Comparison of ENCODE assay signal across 9 cellular contexts in the genomic region with DNA sequence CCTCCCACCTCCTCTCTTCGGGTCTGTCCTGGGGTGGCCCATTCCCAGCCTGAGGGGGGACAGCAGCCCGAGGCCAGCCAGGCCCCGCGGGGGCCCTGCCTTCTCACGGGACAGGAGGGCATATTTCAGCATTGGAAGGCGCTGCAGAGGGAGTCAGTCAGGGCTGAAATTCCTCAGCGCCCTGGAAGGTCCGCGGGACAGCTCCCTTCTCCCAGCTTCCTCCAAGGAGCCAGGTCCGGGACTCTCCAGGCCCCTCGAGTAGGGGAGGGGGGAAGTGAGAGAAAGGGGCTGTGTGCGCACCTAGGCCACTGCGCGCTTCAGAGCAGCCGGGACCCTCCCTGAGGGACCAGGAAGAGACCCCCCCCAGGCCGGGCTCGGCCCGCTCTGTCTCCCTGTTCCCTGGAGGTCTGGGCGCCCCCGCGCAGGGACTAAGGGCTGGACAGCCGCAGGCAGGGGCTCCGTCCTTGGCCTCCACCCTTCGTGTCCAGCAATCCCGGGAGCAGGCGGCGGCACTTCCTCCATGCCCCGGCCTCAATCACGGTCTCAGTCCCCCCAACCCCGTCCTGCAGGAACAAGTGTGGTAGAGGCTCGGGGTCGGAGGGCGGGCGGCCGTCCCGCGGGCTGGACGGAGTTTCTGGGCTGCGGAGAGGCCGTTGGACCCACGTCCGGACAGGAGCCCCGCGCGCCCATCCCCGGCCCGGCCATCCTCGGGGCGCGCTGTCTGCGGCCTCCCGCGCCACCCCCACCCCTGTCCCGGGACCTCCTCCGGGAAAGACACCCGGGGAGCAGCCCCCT. TPM values are rescaled to one million over a fixed set of nuclear protein-coding genes. Genes with fewer than 3 reads are reported as not detected.
DNase-seq lines count a peak whose midpoint lies in the region; ATAC-seq and TF ChIP-seq lines count a peak whose summit lies in the region.
"Had no signal": no experiment of that assay in that cellular context is flagged by ENCODE, and none has a peak within 500 bp of the region (broad histone marks: within the 10 kb centered on the region; RNA-seq: fewer than 3 reads in every experiment).

No MANE protein-coding gene starts in this region.

- no peaks in the 10 kb centered on the region for H3K9me3 Mint-ChIP-seq in activated naive CD4-positive, alpha-beta T cell treated with anti-CD3 and anti-CD28 coated beads, Interleukin-2, amount 10 ng/mL, durations not matched to agents 7 days and 5 days
- H3K9me3 Mint-ChIP-seq in endothelial cell (ENCODE audit: unreplicated experiment): no peaks in the 10 kb centered on the region
- H3K9me3 Mint-ChIP-seq in natural killer cell treated with Interleukin-12 subunit alpha and Interleukin-12 subunit beta and Interleukin-15 and Interleukin-18, amount 100 ng/mL, for 72 hours: no peaks in the 10 kb centered on the region
- H3K9me3 Mint-ChIP-seq: CD4-positive, alpha-beta T cell had no signal

- no peak for TF ChIP-seq POLR2A in uterus (IDR thresholded peaks at IDR 0.05)

- peak overlapping the region; percentile 35 to 39 for H3K4me3 ChIP-seq in uterus

- H3K4me3 Mint-ChIP-seq in activated naive CD4-positive, alpha-beta T cell treated with anti-CD3 and anti-CD28 coated beads, Interleukin-2, amount 10 ng/mL, durations not matched to agents 7 days and 5 days: no peak overlapping the region
- no peak overlapping the region for H3K4me3 Mint-ChIP-seq in endothelial cell (ENCODE audit: unreplicated experiment)
- H3K4me3 Mint-ChIP-seq in natural killer cell treated with Interleukin-12 subunit alpha and Interleukin-12 subunit beta and Interleukin-15 and Interleukin-18, amount 100 ng/mL, for 72 hours: peak overlapping the region; percentile 38

- peak; percentile 17 for DNase-seq in activated naive CD4-positive, alpha-beta T cell treated with anti-CD3 and anti-CD28 coated beads, Interleukin-2, amount 10 ng/mL, durations not matched to agents 7 days and 5 days
- no peak for DNase-seq in activated naive CD4-positive, alpha-beta T cell treated with Interleukin-2 at 50 U/mL for 16 hours
- peak; percentile 34 for DNase-seq in endothelial cell (ENCODE audit: low spot score)
- no peak for DNase-seq in natural killer cell treated with Interleukin-12 subunit alpha and Interleukin-12 subunit beta and Interleukin-15 and Interleukin-18, amount 100 ng/mL, for 72 hours (ENCODE audit: low spot score)
- peak; percentile 9 for DNase-seq in uterus
- DNase-seq in stimulated activated CD4-positive, alpha-beta T cell treated with anti-CD3 and anti-CD28 coated beads, Interleukin-4, amount 100 ng/mL, for 4 hours: no peak
- no peak for DNase-seq in anterior cingulate cortex (lab: John Stamatoyannopoulos, UW)

- H3K36me3 ChIP-seq in uterus: no peaks in the 10 kb centered on the region

- H3K27ac ChIP-seq in uterus: peak overlapping the region in 1 of 2 donors; percentile 36

- H3K9me3 ChIP-seq in uterus: no peaks in the 10 kb centered on the region

- peaks cover 76% of the 10 kb centered on the region for H3K27me3 Mint-ChIP-seq in activated naive CD4-positive, alpha-beta T cell treated with anti-CD3 and anti-CD28 coated beads, Interleukin-2, amount 10 ng/mL, durations not matched to agents 7 days and 5 days
- H3K27me3 Mint-ChIP-seq in endothelial cell (ENCODE audit: unreplicated experiment): peaks cover 17% of the 10 kb centered on the region
- peaks cover 24 to 26% of the 10 kb centered on the region in 2 donors for H3K27me3 Mint-ChIP-seq in natural killer cell treated with Interleukin-12 subunit alpha and Interleukin-12 subunit beta and Interleukin-15 and Interleukin-18, amount 100 ng/mL, for 72 hours

- TF ChIP-seq CTCF in endothelial cell (IDR thresholded peaks at IDR 0.05; ENCODE audit: unreplicated experiment) (no peak), uterus (IDR thresholded peaks at IDR 0.05) (no peak)

- H3K27ac Mint-ChIP-seq in activated naive CD4-positive, alpha-beta T cell treated with anti-CD3 and anti-CD28 coated beads, Interleukin-2, amount 10 ng/mL, durations not matched to agents 7 days and 5 days: no peak overlapping the region
- H3K27ac Mint-ChIP-seq in endothelial cell (ENCODE audit: unreplicated experiment): no peak overlapping the region
- H3K27ac Mint-ChIP-seq in natural killer cell treated with Interleukin-12 subunit alpha and Interleukin-12 subunit beta and Interleukin-15 and Interleukin-18, amount 100 ng/mL, for 72 hours: no peak overlapping the region
- H3K27ac Mint-ChIP-seq: CD4-positive, alpha-beta T cell had no signal

- peaks cover 0 to 18% of the 10 kb centered on the region in 2 donors for H3K27me3 ChIP-seq in uterus

- H3K36me3 Mint-ChIP-seq in activated naive CD4-positive, alpha-beta T cell treated with anti-CD3 and anti-CD28 coated beads, Interleukin-2, amount 10 ng/mL, durations not matched to agents 7 days and 5 days: no peaks in the 10 kb centered on the region
- H3K36me3 Mint-ChIP-seq in endothelial cell (ENCODE audit: low read depth, unreplicated experiment): no peaks in the 10 kb centered on the region
- H3K36me3 Mint-ChIP-seq in natural killer cell treated with Interleukin-12 subunit alpha and Interleukin-12 subunit beta and Interleukin-15 and Interleukin-18, amount 100 ng/mL, for 72 hours: no peaks in the 10 kb centered on the region

- H3K4me1 Mint-ChIP-seq in activated naive CD4-positive, alpha-beta T cell treated with anti-CD3 and anti-CD28 coated beads, Interleukin-2, amount 10 ng/mL, durations not matched to agents 7 days and 5 days: peaks cover 15% of the 10 kb centered on the region
- H3K4me1 Mint-ChIP-seq in endothelial cell (ENCODE audit: unreplicated experiment): peaks cover 4% of the 10 kb centered on the region
- H3K4me1 Mint-ChIP-seq in natural killer cell treated with Interleukin-12 subunit alpha and Interleukin-12 subunit beta and Interleukin-15 and Interleukin-18, amount 100 ng/mL, for 72 hours (ENCODE audit: low read depth in 2 of 2): peaks cover 9 to 12% of the 10 kb centered on the region in 2 donors

- no peak for ATAC-seq in natural killer cell treated with Interleukin-12 subunit alpha and Interleukin-12 subunit beta and Interleukin-15 and Interleukin-18, amount 100 ng/mL, for 72 hours
- ATAC-seq in HG02571 (IDR thresholded peaks at IDR 0.05; ENCODE audit: unreplicated experiment): no peak

- CTCF ChIA-PET in activated naive CD4-positive, alpha-beta T cell treated with anti-CD3 and anti-CD28 coated beads, Interleukin-2, amount 10 ng/mL, durations not matched to agents 7 days and 5 days (lab: Charles Lee): interaction anchor here (0.7 to 1.2 kb wide), 2 partner anchors 59 to 616 kb away, joined by 3 read pairs; no protein-coding TSS in a partner anchor

- peaks cover 0 to 35% of the 10 kb centered on the region in 2 donors for H3K4me1 ChIP-seq in uterus

- intact Hi-C loops in uterus (cut with DNase I; ENCODE audit: low total_unique reads): no loop called here

RNA-seq across cellular contexts. Expression of a gene that starts 6.0 kb away (rescaled TPM):
- total RNA-seq in endothelial cell (ENCODE audit: unreplicated experiment) (10.6 TPM), uterus (1 to 10 TPM in 3 of 4 donors, under 1 TPM in 1; 0.51 to 6.7 (median 3.6) TPM)
- total RNA-seq in natural killer cell treated with Interleukin-12 subunit alpha and Interleukin-12 subunit beta and Interleukin-15 and Interleukin-18, amount 100 ng/mL, for 72 hours: under 1 TPM in 1 of 2 donors, not detected in 1; 0.11 TPM
- total RNA-seq: CD4-positive, alpha-beta T cell had no signal

Comparison
In these comparisons a context has a peak if more than half of its experiments do, and no peak if none do; other contexts are left out.
1. DNase-seq: peak in activated naive CD4-positive, alpha-beta T cell treated with anti-CD3 and anti-CD28 coated beads, Interleukin-2, amount 10 ng/mL, durations not matched to agents 7 days and 5 days (single experiment), endothelial cell (single experiment) and uterus (2 of 2); none in activated naive CD4-positive, alpha-beta T cell treated with Interleukin-2 at 50 U/mL for 16 hours (single experiment), natural killer cell treated with Interleukin-12 subunit alpha and Interleukin-12 subunit beta and Interleukin-15 and Interleukin-18, amount 100 ng/mL, for 72 hours (single experiment), stimulated activated CD4-positive, alpha-beta T cell treated with anti-CD3 and anti-CD28 coated beads, Interleukin-4, amount 100 ng/mL, for 4 hours (0 of 2) and anterior cingulate cortex (0 of 58).